17 cellular contexts compared by ENCODE assay signal in genomic region chr4:141703497-141703896, GRCh38.
"Had no signal": no experiment of that assay in that cellular context is flagged by ENCODE, and none has a peak within 500 bp of the region (broad histone marks: within the 10 kb centered on the region; RNA-seq: fewer than 3 reads in every experiment).

No MANE protein-coding gene starts in this region.

- H3K36me3 ChIP-seq: left ventricle myocardium inferior, suprapubic skin, WERI-Rb-1 had no signal

- H3K27me3 ChIP-seq: dorsolateral prefrontal cortex, suprapubic skin had no signal

- H3K4me3 ChIP-seq: dorsolateral prefrontal cortex, left ventricle myocardium inferior, mucosa of descending colon, suprapubic skin had no signal

- H3K27ac ChIP-seq: dorsolateral prefrontal cortex, left ventricle myocardium inferior, parathyroid adenoma, suprapubic skin, WERI-Rb-1 had no signal

- H3K9me3 ChIP-seq: suprapubic skin had no signal

- FAIRE-seq: bronchial epithelial cell had no signal

- DNase-seq: activated CD4-positive, alpha-beta T cell treated with anti-CD3 and anti-CD28 coated beads, Interleukin-2, amount 50 U/mL, for 48 hours; activated naive CD4-positive, alpha-beta T cell treated with anti-CD3 and anti-CD28 coated beads for 36 hours; activated naive CD8-positive, alpha-beta T cell treated with anti-CD3 and anti-CD28 coated beads, Interleukin-2, amount 50 U/mL, for 24 hours; aorta; dorsolateral prefrontal cortex; endodermal cell; hippocampal formation; left ventricle myocardium inferior; mucosa of descending colon; naive thymus-derived CD4-positive, alpha-beta T cell; retina; stimulated activated CD4-positive, alpha-beta T cell treated with anti-CD3 and anti-CD28 coated beads, Interleukin-4, amount 100 ng/mL, for 24 hours; stimulated activated naive CD8-positive, alpha-beta T cell treated with anti-CD3 and anti-CD28 coated beads, Interleukin-15, Interleukin-2, amounts not matched to agents 100 U/mL and 50 U/mL, for 24 hours; WERI-Rb-1 had no signal

- ATAC-seq: activated naive CD8-positive, alpha-beta T cell treated with anti-CD3 and anti-CD28 coated beads, Interleukin-2, amount 50 U/mL, for 24 hours; naive thymus-derived CD4-positive, alpha-beta T cell had no signal

- H3K4me1 ChIP-seq: left ventricle myocardium inferior, parathyroid adenoma, suprapubic skin had no signal
